In genomic region chr1:29642519-29642918, GRCh38 we compare ENCODE assay signal across 22 cellular contexts.
"Had no signal": no experiment of that assay in that cellular context is flagged by ENCODE, and none has a peak within 500 bp of the region (broad histone marks: within the 10 kb centered on the region; RNA-seq: fewer than 3 reads in every experiment).

No MANE protein-coding gene starts in this region.

- H3K4me2 ChIP-seq: PC-9 had no signal

- ATAC-seq: activated CD8-positive, alpha-beta T cell treated with anti-CD3 and anti-CD28 coated beads for 36 hours; T-helper 17 cell; WTC11 had no signal

- H3K27ac ChIP-seq: PC-9 had no signal

- H3K4me3 Mint-ChIP-seq: activated CD8-positive, alpha-beta T cell treated with anti-CD3 and anti-CD28 coated beads for 36 hours; activated naive CD4-positive, alpha-beta T cell treated with anti-CD3 and anti-CD28 coated beads for 36 hours; activated naive CD8-positive, alpha-beta T cell; activated T-cell treated with anti-CD3 and anti-CD28 coated beads, Interleukin-2, amount 50 U/mL, for 24 hours; activated T-helper 1 cell treated with anti-CD3 and anti-CD28 coated beads, Interleukin-12 subunit alpha, Interleukin-12 subunit beta, Interleukin-2, Interleukin-4 antibody, amounts not matched to agents 30 ng/mL and 10 ng/mL and 1 ng/mL, durations not matched to agents 14 hours and 24 hours and 36 hours; brain; central memory CD8-positive, alpha-beta T cell; T-helper 17 cell; WTC11 had no signal

- H2AFZ ChIP-seq: PC-9 had no signal

- DNase-seq: activated CD4-positive, CD25-positive, alpha-beta regulatory T cell treated with anti-CD3 and anti-CD28 coated beads, Interleukin-2, amount 50 U/mL, for 72 hours; activated CD8-positive, alpha-beta T cell treated with anti-CD3 and anti-CD28 coated beads for 36 hours; activated gamma-delta T cell; activated naive CD4-positive, alpha-beta T cell treated with anti-CD3 and anti-CD28 coated beads for 36 hours; activated T-cell treated with anti-CD3 and anti-CD28 coated beads, Interleukin-2, amount 50 U/mL, for 24 hours; amygdala; Karpas-422; MM.1S; NCI-H1105; NCI-H1436; NCI-H1694 treated with DMSO at 0.1 percent for 48 hours; NCI-H2029 treated with DMSO at 0.1 percent for 48 hours; NCI-H524; PC-9; SIG-M5; T-helper 17 cell; T-helper 9 cell had no signal

- H3K27me3 Mint-ChIP-seq: activated CD8-positive, alpha-beta T cell treated with anti-CD3 and anti-CD28 coated beads for 36 hours; activated naive CD8-positive, alpha-beta T cell had no signal

- H3K4me1 Mint-ChIP-seq: brain; central memory CD8-positive, alpha-beta T cell; T-helper 17 cell had no signal

- H3K36me3 Mint-ChIP-seq: activated naive CD8-positive, alpha-beta T cell; brain; WTC11 had no signal

- H3K27ac Mint-ChIP-seq: activated CD8-positive, alpha-beta T cell treated with anti-CD3 and anti-CD28 coated beads for 36 hours; activated naive CD4-positive, alpha-beta T cell treated with anti-CD3 and anti-CD28 coated beads for 36 hours; activated naive CD8-positive, alpha-beta T cell; activated T-cell treated with anti-CD3 and anti-CD28 coated beads, Interleukin-2, amount 50 U/mL, for 24 hours; activated T-helper 1 cell treated with anti-CD3 and anti-CD28 coated beads, Interleukin-12 subunit alpha, Interleukin-12 subunit beta, Interleukin-2, Interleukin-4 antibody, amounts not matched to agents 30 ng/mL and 10 ng/mL and 1 ng/mL, durations not matched to agents 14 hours and 24 hours and 36 hours; brain; T-helper 17 cell; WTC11 had no signal

- H3K9me3 Mint-ChIP-seq: activated CD8-positive, alpha-beta T cell treated with anti-CD3 and anti-CD28 coated beads for 36 hours; activated naive CD4-positive, alpha-beta T cell treated with anti-CD3 and anti-CD28 coated beads for 36 hours; activated T-cell treated with anti-CD3 and anti-CD28 coated beads, Interleukin-2, amount 50 U/mL, for 24 hours; activated T-helper 1 cell treated with anti-CD3 and anti-CD28 coated beads, Interleukin-12 subunit alpha, Interleukin-12 subunit beta, Interleukin-2, Interleukin-4 antibody, amounts not matched to agents 30 ng/mL and 10 ng/mL and 1 ng/mL, durations not matched to agents 14 hours and 24 hours and 36 hours; central memory CD8-positive, alpha-beta T cell; WTC11 had no signal

- H3K4me3 ChIP-seq: PC-9 had no signal
